ENCODE assay signal across 2 cellular contexts in the genomic region with DNA sequence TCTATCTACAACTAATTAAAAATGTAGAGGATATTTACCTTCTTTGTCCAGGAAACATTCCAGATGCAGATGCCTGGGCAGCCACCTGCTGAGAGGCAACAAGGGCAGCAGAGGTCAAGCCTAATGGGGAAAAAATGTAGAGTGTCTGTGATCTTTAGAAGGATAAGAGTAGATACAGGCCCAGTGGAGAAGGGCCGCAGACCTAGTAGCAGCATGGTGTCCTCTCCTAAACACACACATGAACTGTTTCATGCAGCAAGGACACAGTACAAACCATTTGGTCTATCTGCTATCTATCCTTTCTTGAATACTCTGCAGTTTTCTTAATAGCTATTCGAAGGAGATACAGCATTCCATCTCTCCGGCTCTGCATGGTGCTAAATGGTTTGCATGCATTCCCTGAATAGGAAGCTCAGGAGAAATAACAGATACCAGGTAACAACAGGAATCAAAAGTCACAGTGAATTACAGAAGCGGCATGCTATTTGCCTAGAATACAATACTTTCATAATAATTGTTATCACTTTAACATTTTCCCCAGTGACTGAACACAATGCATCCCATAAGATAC.
TF ChIP-seq lines count a peak whose summit lies in the region.

No MANE protein-coding gene starts in this region.

TF ChIP-seq in GM23338, 12 proteins besides CTCF, POLR2A, EP300 and RAD21:
- TF ChIP-seq POLR2AphosphoS5 (IDR thresholded peaks at IDR 0.05; ENCODE audit: low read depth) (no peak), NANOG (IDR thresholded peaks at IDR 0.05; ENCODE audit: borderline replicate concordance) (peak; percentile 51; the same call in 1 of the 2 replicates)
- TF ChIP-seq, protein P1, sequence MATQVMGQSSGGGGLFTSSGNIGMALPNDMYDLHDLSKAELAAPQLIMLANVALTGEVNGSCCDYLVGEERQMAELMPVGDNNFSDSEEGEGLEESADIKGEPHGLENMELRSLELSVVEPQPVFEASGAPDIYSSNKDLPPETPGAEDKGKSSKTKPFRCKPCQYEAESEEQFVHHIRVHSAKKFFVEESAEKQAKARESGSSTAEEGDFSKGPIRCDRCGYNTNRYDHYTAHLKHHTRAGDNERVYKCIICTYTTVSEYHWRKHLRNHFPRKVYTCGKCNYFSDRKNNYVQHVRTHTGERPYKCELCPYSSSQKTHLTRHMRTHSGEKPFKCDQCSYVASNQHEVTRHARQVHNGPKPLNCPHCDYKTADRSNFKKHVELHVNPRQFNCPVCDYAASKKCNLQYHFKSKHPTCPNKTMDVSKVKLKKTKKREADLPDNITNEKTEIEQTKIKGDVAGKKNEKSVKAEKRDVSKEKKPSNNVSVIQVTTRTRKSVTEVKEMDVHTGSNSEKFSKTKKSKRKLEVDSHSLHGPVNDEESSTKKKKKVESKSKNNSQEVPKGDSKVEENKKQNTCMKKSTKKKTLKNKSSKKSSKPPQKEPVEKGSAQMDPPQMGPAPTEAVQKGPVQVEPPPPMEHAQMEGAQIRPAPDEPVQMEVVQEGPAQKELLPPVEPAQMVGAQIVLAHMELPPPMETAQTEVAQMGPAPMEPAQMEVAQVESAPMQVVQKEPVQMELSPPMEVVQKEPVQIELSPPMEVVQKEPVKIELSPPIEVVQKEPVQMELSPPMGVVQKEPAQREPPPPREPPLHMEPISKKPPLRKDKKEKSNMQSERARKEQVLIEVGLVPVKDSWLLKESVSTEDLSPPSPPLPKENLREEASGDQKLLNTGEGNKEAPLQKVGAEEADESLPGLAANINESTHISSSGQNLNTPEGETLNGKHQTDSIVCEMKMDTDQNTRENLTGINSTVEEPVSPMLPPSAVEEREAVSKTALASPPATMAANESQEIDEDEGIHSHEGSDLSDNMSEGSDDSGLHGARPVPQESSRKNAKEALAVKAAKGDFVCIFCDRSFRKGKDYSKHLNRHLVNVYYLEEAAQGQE (IDR thresholded peaks at IDR 0.05; ENCODE audit: unreplicated experiment): no peak
- TF ChIP-seq, protein P2, sequence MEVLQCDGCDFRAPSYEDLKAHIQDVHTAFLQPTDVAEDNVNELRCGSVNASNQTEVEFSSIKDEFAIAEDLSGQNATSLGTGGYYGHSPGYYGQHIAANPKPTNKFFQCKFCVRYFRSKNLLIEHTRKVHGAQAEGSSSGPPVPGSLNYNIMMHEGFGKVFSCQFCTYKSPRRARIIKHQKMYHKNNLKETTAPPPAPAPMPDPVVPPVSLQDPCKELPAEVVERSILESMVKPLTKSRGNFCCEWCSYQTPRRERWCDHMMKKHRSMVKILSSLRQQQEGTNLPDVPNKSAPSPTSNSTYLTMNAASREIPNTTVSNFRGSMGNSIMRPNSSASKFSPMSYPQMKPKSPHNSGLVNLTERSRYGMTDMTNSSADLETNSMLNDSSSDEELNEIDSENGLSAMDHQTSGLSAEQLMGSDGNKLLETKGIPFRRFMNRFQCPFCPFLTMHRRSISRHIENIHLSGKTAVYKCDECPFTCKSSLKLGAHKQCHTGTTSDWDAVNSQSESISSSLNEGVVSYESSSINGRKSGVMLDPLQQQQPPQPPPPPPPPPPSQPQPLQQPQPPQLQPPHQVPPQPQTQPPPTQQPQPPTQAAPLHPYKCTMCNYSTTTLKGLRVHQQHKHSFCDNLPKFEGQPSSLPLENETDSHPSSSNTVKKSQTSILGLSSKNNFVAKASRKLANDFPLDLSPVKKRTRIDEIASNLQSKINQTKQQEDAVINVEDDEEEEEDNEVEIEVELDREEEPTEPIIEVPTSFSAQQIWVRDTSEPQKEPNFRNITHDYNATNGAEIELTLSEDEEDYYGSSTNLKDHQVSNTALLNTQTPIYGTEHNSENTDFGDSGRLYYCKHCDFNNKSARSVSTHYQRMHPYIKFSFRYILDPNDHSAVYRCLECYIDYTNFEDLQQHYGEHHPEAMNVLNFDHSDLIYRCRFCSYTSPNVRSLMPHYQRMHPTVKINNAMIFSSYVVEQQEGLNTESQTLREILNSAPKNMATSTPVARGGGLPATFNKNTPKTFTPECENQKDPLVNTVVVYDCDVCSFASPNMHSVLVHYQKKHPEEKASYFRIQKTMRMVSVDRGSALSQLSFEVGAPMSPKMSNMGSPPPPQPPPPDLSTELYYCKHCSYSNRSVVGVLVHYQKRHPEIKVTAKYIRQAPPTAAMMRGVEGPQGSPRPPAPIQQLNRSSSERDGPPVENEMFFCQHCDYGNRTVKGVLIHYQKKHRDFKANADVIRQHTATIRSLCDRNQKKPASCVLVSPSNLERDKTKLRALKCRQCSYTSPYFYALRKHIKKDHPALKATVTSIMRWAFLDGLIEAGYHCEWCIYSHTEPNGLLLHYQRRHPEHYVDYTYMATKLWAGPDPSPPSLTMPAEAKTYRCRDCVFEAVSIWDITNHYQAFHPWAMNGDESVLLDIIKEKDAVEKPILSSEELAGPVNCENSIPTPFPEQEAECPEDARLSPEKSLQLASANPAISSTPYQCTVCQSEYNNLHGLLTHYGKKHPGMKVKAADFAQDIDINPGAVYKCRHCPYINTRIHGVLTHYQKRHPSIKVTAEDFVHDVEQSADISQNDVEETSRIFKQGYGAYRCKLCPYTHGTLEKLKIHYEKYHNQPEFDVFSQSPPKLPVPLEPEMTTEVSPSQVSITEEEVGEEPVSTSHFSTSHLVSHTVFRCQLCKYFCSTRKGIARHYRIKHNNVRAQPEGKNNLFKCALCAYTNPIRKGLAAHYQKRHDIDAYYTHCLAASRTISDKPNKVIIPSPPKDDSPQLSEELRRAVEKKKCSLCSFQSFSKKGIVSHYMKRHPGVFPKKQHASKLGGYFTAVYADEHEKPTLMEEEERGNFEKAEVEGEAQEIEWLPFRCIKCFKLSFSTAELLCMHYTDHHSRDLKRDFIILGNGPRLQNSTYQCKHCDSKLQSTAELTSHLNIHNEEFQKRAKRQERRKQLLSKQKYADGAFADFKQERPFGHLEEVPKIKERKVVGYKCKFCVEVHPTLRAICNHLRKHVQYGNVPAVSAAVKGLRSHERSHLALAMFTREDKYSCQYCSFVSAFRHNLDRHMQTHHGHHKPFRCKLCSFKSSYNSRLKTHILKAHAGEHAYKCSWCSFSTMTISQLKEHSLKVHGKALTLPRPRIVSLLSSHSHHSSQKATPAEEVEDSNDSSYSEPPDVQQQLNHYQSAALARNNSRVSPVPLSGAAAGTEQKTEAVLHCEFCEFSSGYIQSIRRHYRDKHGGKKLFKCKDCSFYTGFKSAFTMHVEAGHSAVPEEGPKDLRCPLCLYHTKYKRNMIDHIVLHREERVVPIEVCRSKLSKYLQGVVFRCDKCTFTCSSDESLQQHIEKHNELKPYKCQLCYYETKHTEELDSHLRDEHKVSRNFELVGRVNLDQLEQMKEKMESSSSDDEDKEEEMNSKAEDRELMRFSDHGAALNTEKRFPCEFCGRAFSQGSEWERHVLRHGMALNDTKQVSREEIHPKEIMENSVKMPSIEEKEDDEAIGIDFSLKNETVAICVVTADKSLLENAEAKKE (CRISPR knock-in tag; IDR thresholded peaks at IDR 0.05): peak; percentile 79

TF ChIP-seq in IMR-90, 13 proteins besides CTCF, POLR2A, EP300 and RAD21:
- TF ChIP-seq, protein P3, sequence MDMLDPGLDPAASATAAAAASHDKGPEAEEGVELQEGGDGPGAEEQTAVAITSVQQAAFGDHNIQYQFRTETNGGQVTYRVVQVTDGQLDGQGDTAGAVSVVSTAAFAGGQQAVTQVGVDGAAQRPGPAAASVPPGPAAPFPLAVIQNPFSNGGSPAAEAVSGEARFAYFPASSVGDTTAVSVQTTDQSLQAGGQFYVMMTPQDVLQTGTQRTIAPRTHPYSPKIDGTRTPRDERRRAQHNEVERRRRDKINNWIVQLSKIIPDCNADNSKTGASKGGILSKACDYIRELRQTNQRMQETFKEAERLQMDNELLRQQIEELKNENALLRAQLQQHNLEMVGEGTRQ (IDR thresholded peaks at IDR 0.05; ENCODE audit: low read depth, low read length): no peak
- no peak for TF ChIP-seq MAFK (IDR thresholded peaks at IDR 0.05; ENCODE audit: low read depth, low read length)
- TF ChIP-seq RFX5 (IDR thresholded peaks at IDR 0.05; ENCODE audit: low read depth, low read length): no peak
- TF ChIP-seq, protein P4, sequence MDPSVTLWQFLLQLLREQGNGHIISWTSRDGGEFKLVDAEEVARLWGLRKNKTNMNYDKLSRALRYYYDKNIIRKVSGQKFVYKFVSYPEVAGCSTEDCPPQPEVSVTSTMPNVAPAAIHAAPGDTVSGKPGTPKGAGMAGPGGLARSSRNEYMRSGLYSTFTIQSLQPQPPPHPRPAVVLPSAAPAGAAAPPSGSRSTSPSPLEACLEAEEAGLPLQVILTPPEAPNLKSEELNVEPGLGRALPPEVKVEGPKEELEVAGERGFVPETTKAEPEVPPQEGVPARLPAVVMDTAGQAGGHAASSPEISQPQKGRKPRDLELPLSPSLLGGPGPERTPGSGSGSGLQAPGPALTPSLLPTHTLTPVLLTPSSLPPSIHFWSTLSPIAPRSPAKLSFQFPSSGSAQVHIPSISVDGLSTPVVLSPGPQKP (IDR thresholded peaks at IDR 0.05; ENCODE audit: borderline replicate concordance, low read depth, low read length): no peak
- no peak for TF ChIP-seq MXI1 (IDR thresholded peaks at IDR 0.05; ENCODE audit: borderline replicate concordance, low read depth, low read length)
